Comparison of ENCODE assay signal across 32 cellular contexts in genomic region chr9:78321505-78321904, GRCh38.
"Had no signal": no experiment of that assay in that cellular context is flagged by ENCODE, and none has a peak within 500 bp of the region (broad histone marks: within the 10 kb centered on the region; RNA-seq: fewer than 3 reads in every experiment).

No MANE protein-coding gene starts in this region.

- H3K4me1 ChIP-seq: colonic mucosa had no signal

- ATAC-seq: activated CD4-positive, alpha-beta T cell treated with anti-CD3 and anti-CD28 coated beads for 36 hours; activated CD4-positive, CD25-positive, alpha-beta regulatory T cell treated with anti-CD3 and anti-CD28 coated beads, Interleukin-2, amount 50 U/mL, for 24 hours; activated naive CD8-positive, alpha-beta T cell treated with anti-CD3 and anti-CD28 coated beads, Interleukin-2, amount 50 U/mL, for 24 hours; activated T-cell treated with anti-CD3 and anti-CD28 coated beads, Interleukin-2, amount 50 U/mL, for 4 hours; body of pancreas; gastroesophageal sphincter; T-helper 17 cell had no signal

- FAIRE-seq: endometrium, endothelial cell of umbilical vein had no signal

- H3K9me3 ChIP-seq: adrenal gland, body of pancreas, colonic mucosa, esophagus squamous epithelium, gastroesophageal sphincter had no signal

- H3K4me3 Mint-ChIP-seq: activated B cell treated with CpG ODN at 0.5 μM for 24 hours; activated CD4-positive, alpha-beta memory T cell treated with anti-CD3 and anti-CD28 coated beads, Interleukin-2, amount 10 ng/mL, durations not matched to agents 7 days and 5 days; activated CD4-positive, alpha-beta T cell treated with anti-CD3 and anti-CD28 coated beads for 36 hours; activated CD4-positive, alpha-beta T cell treated with anti-CD3 and anti-CD28 coated beads, Interleukin-2, amount 10 ng/mL, durations not matched to agents 7 days and 5 days; activated naive CD4-positive, alpha-beta T cell treated with anti-CD3 and anti-CD28 coated beads for 36 hours; activated naive CD4-positive, alpha-beta T cell treated with anti-CD3 and anti-CD28 coated beads, Interleukin-2, amount 50 U/mL, for 24 hours; activated naive CD8-positive, alpha-beta T cell treated with anti-CD3 and anti-CD28 coated beads for 36 hours; activated naive CD8-positive, alpha-beta T cell treated with anti-CD3 and anti-CD28 coated beads, Interleukin-2, amount 50 U/mL, for 24 hours; activated T-cell treated with anti-CD3 and anti-CD28 coated beads, Interleukin-2, amount 50 U/mL, for 4 hours; T-helper 17 cell; T-helper 2 cell treated with Interferon-gamma antibody and Interleukin-4, amounts not matched to agents 5 μg/mL and 100 μg/mL, for 36 hours had no signal

- H3K27me3 ChIP-seq: adrenal gland, body of pancreas, colonic mucosa, esophagus squamous epithelium, gastroesophageal sphincter had no signal

- H3K4me3 ChIP-seq: adrenal gland, body of pancreas, colonic mucosa, esophagus squamous epithelium, gastroesophageal sphincter had no signal

- H3K36me3 ChIP-seq: colonic mucosa, WERI-Rb-1 had no signal

- H3K27me3 Mint-ChIP-seq: activated B cell treated with CpG ODN at 0.5 μM for 24 hours; activated CD4-positive, alpha-beta memory T cell treated with anti-CD3 and anti-CD28 coated beads, Interleukin-2, amount 10 ng/mL, durations not matched to agents 7 days and 5 days; activated CD4-positive, alpha-beta T cell treated with anti-CD3 and anti-CD28 coated beads for 36 hours; activated CD4-positive, alpha-beta T cell treated with anti-CD3 and anti-CD28 coated beads, Interleukin-2, amount 10 ng/mL, durations not matched to agents 7 days and 5 days; activated naive CD4-positive, alpha-beta T cell treated with anti-CD3 and anti-CD28 coated beads, Interleukin-2, amount 50 U/mL, for 24 hours; activated naive CD8-positive, alpha-beta T cell treated with anti-CD3 and anti-CD28 coated beads for 36 hours; activated naive CD8-positive, alpha-beta T cell treated with anti-CD3 and anti-CD28 coated beads, Interleukin-2, amount 50 U/mL, for 24 hours; T-helper 17 cell had no signal

- DNase-seq: activated B cell treated with CpG ODN at 0.5 μM for 24 hours; activated CD4-positive, alpha-beta memory T cell treated with anti-CD3 and anti-CD28 coated beads, Interleukin-2, amount 10 ng/mL, durations not matched to agents 7 days and 5 days; activated CD4-positive, alpha-beta T cell treated with anti-CD3 and anti-CD28 coated beads for 36 hours; activated CD4-positive, alpha-beta T cell treated with anti-CD3 and anti-CD28 coated beads, Interleukin-2, amount 10 ng/mL, durations not matched to agents 7 days and 5 days; activated CD4-positive, alpha-beta T cell treated with anti-CD3 and anti-CD28 coated beads, Interleukin-2, amount 50 U/mL, for 4 hours; activated effector memory CD4-positive, alpha-beta T cell treated with anti-CD3 and anti-CD28 coated beads, Interleukin-2, amount 50 U/mL, for 16 hours; activated naive CD4-positive, alpha-beta T cell treated with anti-CD3 and anti-CD28 coated beads for 36 hours; activated naive CD8-positive, alpha-beta T cell treated with anti-CD3 and anti-CD28 coated beads for 36 hours; activated naive CD8-positive, alpha-beta T cell treated with anti-CD3 and anti-CD28 coated beads, Interleukin-2, amount 50 U/mL, for 24 hours; activated T-cell treated with anti-CD3 and anti-CD28 coated beads, Interleukin-2, amount 50 U/mL, for 4 hours; amygdala; aorta; body of pancreas; central memory CD4-positive, alpha-beta T cell; cerebellar nuclear complex; colonic mucosa; effector CD8-positive, alpha-beta T cell; esophagus squamous epithelium; foreskin melanocyte; T-helper 1 cell; T-helper 17 cell; T1000; WERI-Rb-1 had no signal

- H3K9me3 Mint-ChIP-seq: activated B cell treated with CpG ODN at 0.5 μM for 24 hours; activated CD4-positive, alpha-beta memory T cell treated with anti-CD3 and anti-CD28 coated beads, Interleukin-2, amount 10 ng/mL, durations not matched to agents 7 days and 5 days; activated CD4-positive, alpha-beta T cell treated with anti-CD3 and anti-CD28 coated beads, Interleukin-2, amount 10 ng/mL, durations not matched to agents 7 days and 5 days; activated naive CD4-positive, alpha-beta T cell treated with anti-CD3 and anti-CD28 coated beads for 36 hours; activated naive CD4-positive, alpha-beta T cell treated with anti-CD3 and anti-CD28 coated beads, Interleukin-2, amount 50 U/mL, for 24 hours; activated naive CD8-positive, alpha-beta T cell treated with anti-CD3 and anti-CD28 coated beads for 36 hours; activated naive CD8-positive, alpha-beta T cell treated with anti-CD3 and anti-CD28 coated beads, Interleukin-2, amount 50 U/mL, for 24 hours; activated T-cell treated with anti-CD3 and anti-CD28 coated beads, Interleukin-2, amount 50 U/mL, for 4 hours; activated T-helper 2 cell treated with anti-CD3 and anti-CD28 coated beads, Interferon-gamma antibody, Interleukin-2, Interleukin-4, amounts not matched to agents 10 μg/mL and 5 μg/mL and 100 μg/mL, durations not matched to agents 14 hours and 24 hours and 36 hours; T-helper 2 cell treated with Interferon-gamma antibody and Interleukin-4, amounts not matched to agents 5 μg/mL and 100 μg/mL, for 36 hours had no signal

- H3K27ac ChIP-seq: adrenal gland, body of pancreas, colonic mucosa, epithelial cell of prostate, esophagus squamous epithelium, gastroesophageal sphincter, WERI-Rb-1 had no signal

- H3K4me1 Mint-ChIP-seq: activated B cell treated with CpG ODN at 0.5 μM for 24 hours; activated CD4-positive, alpha-beta memory T cell treated with anti-CD3 and anti-CD28 coated beads, Interleukin-2, amount 10 ng/mL, durations not matched to agents 7 days and 5 days; activated CD4-positive, alpha-beta T cell treated with anti-CD3 and anti-CD28 coated beads for 36 hours; activated naive CD8-positive, alpha-beta T cell treated with anti-CD3 and anti-CD28 coated beads, Interleukin-2, amount 50 U/mL, for 24 hours; T-helper 17 cell had no signal

- H3K27ac Mint-ChIP-seq: activated B cell treated with CpG ODN at 0.5 μM for 24 hours; activated CD4-positive, alpha-beta memory T cell treated with anti-CD3 and anti-CD28 coated beads, Interleukin-2, amount 10 ng/mL, durations not matched to agents 7 days and 5 days; activated CD4-positive, alpha-beta T cell treated with anti-CD3 and anti-CD28 coated beads for 36 hours; activated CD4-positive, alpha-beta T cell treated with anti-CD3 and anti-CD28 coated beads, Interleukin-2, amount 10 ng/mL, durations not matched to agents 7 days and 5 days; activated naive CD4-positive, alpha-beta T cell treated with anti-CD3 and anti-CD28 coated beads for 36 hours; activated naive CD4-positive, alpha-beta T cell treated with anti-CD3 and anti-CD28 coated beads, Interleukin-2, amount 50 U/mL, for 24 hours; activated naive CD8-positive, alpha-beta T cell treated with anti-CD3 and anti-CD28 coated beads for 36 hours; activated naive CD8-positive, alpha-beta T cell treated with anti-CD3 and anti-CD28 coated beads, Interleukin-2, amount 50 U/mL, for 24 hours; activated T-helper 2 cell treated with anti-CD3 and anti-CD28 coated beads, Interferon-gamma antibody, Interleukin-2, Interleukin-4, amounts not matched to agents 10 μg/mL and 5 μg/mL and 100 μg/mL, durations not matched to agents 14 hours and 24 hours and 36 hours; T-helper 17 cell; T-helper 2 cell treated with Interferon-gamma antibody and Interleukin-4, amounts not matched to agents 5 μg/mL and 100 μg/mL, for 36 hours had no signal
